In the genomic region with DNA sequence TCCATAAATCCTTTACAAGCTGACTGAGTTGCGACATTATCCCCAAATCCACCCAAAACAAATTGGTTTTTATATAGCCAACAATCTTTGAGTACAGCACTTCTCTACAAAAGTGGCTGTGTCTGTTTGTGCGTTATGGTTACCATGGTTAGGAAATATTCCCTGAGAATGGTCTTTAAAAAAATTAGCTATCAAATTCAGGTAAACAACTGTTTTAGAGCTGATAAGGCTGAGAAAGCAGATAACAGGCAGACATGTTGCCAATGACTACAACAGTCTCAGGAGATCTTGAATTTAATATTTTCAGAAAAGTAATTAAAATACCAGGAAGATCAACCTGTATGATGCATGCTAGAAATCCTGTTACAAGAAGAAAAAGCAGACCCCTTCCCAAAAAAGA, we compare ENCODE assay signal across 20 cellular contexts.
"Had no signal": no experiment of that assay in that cellular context is flagged by ENCODE, and none has a peak within 500 bp of the region (broad histone marks: within the 10 kb centered on the region; RNA-seq: fewer than 3 reads in every experiment).

No MANE protein-coding gene starts in this region.

- H3K9me3 ChIP-seq: colonic mucosa, esophagus muscularis mucosa, sigmoid colon, stomach, thoracic aorta had no signal

- H3K4me1 Mint-ChIP-seq: natural killer cell, neural crest cell had no signal

- H3K27ac ChIP-seq: colonic mucosa, dorsolateral prefrontal cortex, esophagus muscularis mucosa, gastroesophageal sphincter, right atrium auricular region, sigmoid colon, skin epidermis, stomach, thoracic aorta, transverse colon had no signal

- H3K36me3 Mint-ChIP-seq: natural killer cell had no signal

- ATAC-seq: gastroesophageal sphincter, left colon, natural killer cell had no signal

- H3K4me3 ChIP-seq: colonic mucosa, dorsolateral prefrontal cortex, esophagus muscularis mucosa, gastroesophageal sphincter, right atrium auricular region, sigmoid colon, skin epidermis, stomach, thoracic aorta, transverse colon had no signal

- H3K4me3 Mint-ChIP-seq: mesothelial cell of epicardium, natural killer cell, neural crest cell had no signal

- DNase-seq: colonic mucosa; dorsolateral prefrontal cortex; effector CD8-positive, alpha-beta T cell; foreskin fibroblast; left colon; natural killer cell; posterior cingulate gyrus; sigmoid colon; stimulated activated CD4-positive, alpha-beta T cell treated with anti-CD3 and anti-CD28 coated beads, Interleukin-12 subunit alpha, Interleukin-12 subunit beta, amount 100 ng/mL, for 4 hours; stimulated activated naive CD4-positive, alpha-beta T cell; stomach; substantia nigra; transverse colon had no signal

- H3K36me3 ChIP-seq: colonic mucosa, esophagus muscularis mucosa, gastroesophageal sphincter, right atrium auricular region, sigmoid colon, stomach, thoracic aorta, transverse colon had no signal

- H3K27me3 ChIP-seq: colonic mucosa, esophagus muscularis mucosa, gastroesophageal sphincter, right atrium auricular region, sigmoid colon, stomach, transverse colon had no signal

- H3K4me1 ChIP-seq: colonic mucosa, esophagus muscularis mucosa, gastroesophageal sphincter, right atrium auricular region, sigmoid colon, stomach, transverse colon had no signal

- H3K27ac Mint-ChIP-seq: mesothelial cell of epicardium, natural killer cell had no signal
